Comparison of ENCODE assay signal across 1 cellular context in the genomic region with DNA sequence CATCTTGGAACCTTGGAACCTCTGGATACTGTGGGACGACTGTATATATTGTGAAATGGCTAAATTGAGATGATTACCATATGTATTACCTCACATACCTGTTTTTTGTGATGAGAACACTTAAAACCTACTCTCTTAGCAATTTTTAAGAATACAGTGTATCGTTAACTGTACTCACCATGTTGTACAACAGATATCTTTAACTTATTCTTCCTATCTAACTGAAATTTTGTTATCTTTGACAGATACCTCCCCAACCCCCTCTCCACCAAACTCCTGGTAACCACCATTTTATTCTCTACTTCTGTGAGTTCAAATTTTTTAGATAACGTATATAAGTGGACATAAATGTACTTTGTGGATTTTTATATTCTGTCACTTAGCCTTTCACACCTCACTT.
TF ChIP-seq lines count a peak whose summit lies in the region.

No MANE protein-coding gene starts in this region.

TF ChIP-seq in K562, 482 proteins besides CTCF, POLR2A, EP300 and RAD21 (continued from another document):
- TF ChIP-seq, protein P1, sequence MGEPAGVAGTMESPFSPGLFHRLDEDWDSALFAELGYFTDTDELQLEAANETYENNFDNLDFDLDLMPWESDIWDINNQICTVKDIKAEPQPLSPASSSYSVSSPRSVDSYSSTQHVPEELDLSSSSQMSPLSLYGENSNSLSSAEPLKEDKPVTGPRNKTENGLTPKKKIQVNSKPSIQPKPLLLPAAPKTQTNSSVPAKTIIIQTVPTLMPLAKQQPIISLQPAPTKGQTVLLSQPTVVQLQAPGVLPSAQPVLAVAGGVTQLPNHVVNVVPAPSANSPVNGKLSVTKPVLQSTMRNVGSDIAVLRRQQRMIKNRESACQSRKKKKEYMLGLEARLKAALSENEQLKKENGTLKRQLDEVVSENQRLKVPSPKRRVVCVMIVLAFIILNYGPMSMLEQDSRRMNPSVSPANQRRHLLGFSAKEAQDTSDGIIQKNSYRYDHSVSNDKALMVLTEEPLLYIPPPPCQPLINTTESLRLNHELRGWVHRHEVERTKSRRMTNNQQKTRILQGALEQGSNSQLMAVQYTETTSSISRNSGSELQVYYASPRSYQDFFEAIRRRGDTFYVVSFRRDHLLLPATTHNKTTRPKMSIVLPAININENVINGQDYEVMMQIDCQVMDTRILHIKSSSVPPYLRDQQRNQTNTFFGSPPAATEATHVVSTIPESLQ (CRISPR knock-in tag; IDR thresholded peaks at IDR 0.05): no peak
- TF ChIP-seq MTA1 (IDR thresholded peaks at IDR 0.05; ENCODE audit: borderline replicate concordance): no peak
